ENCODE assay signal across 8 cellular contexts in genomic region chr16:67155305-67156145, GRCh38. TPM values are rescaled to one million over a fixed set of nuclear protein-coding genes. Genes with fewer than 3 reads are reported as not detected.
DNase-seq lines count a peak whose midpoint lies in the region; ATAC-seq and TF ChIP-seq lines count a peak whose summit lies in the region.

No MANE protein-coding gene starts in this region.

- CTCF ChIA-PET in MCF 10A (lab: Yijun Ruan, JAX): interaction anchor here (0.6 to 5.1 kb wide), 22 partner anchors 9 to 263 kb away, joined by 3 to 29 read pairs (median 4); partner anchors contain the start of genes CES4A, EXOC3L1 and FHOD1

- H3K9me3 Mint-ChIP-seq in MCF 10A (ENCODE audit: unreplicated experiment): no peaks in the 10 kb centered on the region

- TF ChIP-seq CTCF in VCaP (conservative IDR thresholded peaks at IDR 0.05) (peak; percentile 94), MCF 10A (IDR thresholded peaks at IDR 0.05; ENCODE audit: unreplicated experiment) (peak; percentile 94)

- no peak for ATAC-seq in GM21367 (IDR thresholded peaks at IDR 0.05; ENCODE audit: unreplicated experiment)

- no peak overlapping the region for H3K27ac Mint-ChIP-seq in MCF 10A (ENCODE audit: low read depth, unreplicated experiment)

- intact Hi-C loops in MCF 10A (cut with micrococcal nuclease): loop anchor here (1.0 kb wide), 2 partner anchors 137 to 178 kb away; no protein-coding TSS in a partner anchor

- H3K4me1 Mint-ChIP-seq in MCF 10A (ENCODE audit: insufficient read depth, unreplicated experiment): peaks cover 14% of the 10 kb centered on the region

- peak; percentile 70 to 79 (median 73) for DNase-seq in NCI-H1417 (lab: John Stamatoyannopoulos, UW)
- DNase-seq in NCI-H1417 treated with DMSO at 0.1 percent for 48 hours (lab: John Stamatoyannopoulos, UW): no peak
- peak; percentile 26 for DNase-seq in NCI-H146 treated with DMSO at 0.1 percent for 48 hours (lab: John Stamatoyannopoulos, UW; ENCODE audit: unreplicated experiment)
- peak; percentile 59 for DNase-seq in MCF 10A (ENCODE audit: unreplicated experiment)
- peak; percentile 90 for DNase-seq in iPS-NIHi7 (ENCODE audit: extremely low spot score)
- DNase-seq in stimulated activated CD4-positive, alpha-beta T cell treated with anti-CD3 and anti-CD28 coated beads, Interleukin-12 subunit alpha, Interleukin-12 subunit beta, amount 100 ng/mL, for 4 hours: peak; percentile 79

- no peak overlapping the region for H3K4me3 Mint-ChIP-seq in MCF 10A (ENCODE audit: unreplicated experiment)

- H3K27me3 Mint-ChIP-seq in MCF 10A (ENCODE audit: insufficient read depth, unreplicated experiment): no peaks in the 10 kb centered on the region

- H3K36me3 Mint-ChIP-seq in MCF 10A (ENCODE audit: insufficient read depth, unreplicated experiment): peaks cover 7% of the 10 kb centered on the region

- BruUV-seq in MCF 10A (replicated peaks; lab: Mats Ljungman, UMichigan): no TSS peak

- no peak overlapping the region for H3K27ac ChIP-seq in VCaP

- POLR2A ChIA-PET in MCF 10A (lab: Yijun Ruan, JAX): interaction anchor here (0.5 to 0.8 kb wide), 7 partner anchors 51 to 407 kb away, joined by 3 to 4 read pairs (median 3); partner anchors contain the start of gene CTCF

RNA-seq across cellular contexts. Expression of gene TRADD, which starts 4.2 kb away (rescaled TPM):
- 12.9 and 13.3 TPM in 2 replicates for total RNA-seq in MCF 10A (2022)

RNA-seq across cellular contexts. Expression of gene FBXL8, which starts 4.2 kb away (rescaled TPM):
- 15.9 and 17.2 TPM in 2 replicates for total RNA-seq in MCF 10A (2022)

RNA-seq across cellular contexts. Expression of gene B3GNT9, which starts 4.7 kb away (rescaled TPM):
- total RNA-seq in MCF 10A (2022): 0.84 and 1.9 TPM in 2 replicates

RNA-seq across cellular contexts. Expression of gene HSF4, which starts 9.0 kb away (rescaled TPM):
- 34.3 and 34.8 TPM in 2 replicates for total RNA-seq in MCF 10A (2022)

RNA-seq across cellular contexts. Expression of gene NOL3, which starts 14.8 kb away (rescaled TPM):
- 49.8 and 65.7 TPM in 2 replicates for total RNA-seq in MCF 10A (2022)
